9 cellular contexts compared by ENCODE assay signal in the genomic region with DNA sequence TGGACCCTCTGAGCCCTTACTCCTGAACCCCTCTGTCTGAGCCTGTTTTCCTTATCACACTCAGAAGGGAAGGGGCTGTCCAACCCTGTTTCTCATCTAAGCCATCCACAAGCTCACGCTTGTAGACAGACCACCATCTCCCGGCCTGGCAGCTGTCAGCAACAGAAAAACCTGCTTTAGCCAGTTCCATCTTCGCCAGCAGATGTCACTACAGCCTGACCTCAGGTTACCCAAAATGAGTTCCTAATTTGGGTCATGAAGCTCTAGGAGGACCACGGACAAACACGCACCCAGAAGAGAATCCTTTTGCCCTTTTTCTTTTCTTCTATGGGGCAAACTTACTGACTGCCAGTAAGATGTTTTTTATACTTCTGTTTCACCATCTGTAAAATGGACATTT.
DNase-seq lines count a peak whose midpoint lies in the region; ATAC-seq, FAIRE-seq and TF ChIP-seq lines count a peak whose summit lies in the region.
"Had no signal": no experiment of that assay in that cellular context is flagged by ENCODE, and none has a peak within 500 bp of the region (broad histone marks: within the 10 kb centered on the region; RNA-seq: fewer than 3 reads in every experiment).

No MANE protein-coding gene starts in this region.

- TF ChIP-seq CTCF in D721Med (IDR thresholded peaks at IDR 0.05; ENCODE audit: insufficient read depth, missing control alignments) (peak; percentile 9), HFFc6 (IDR thresholded peaks at IDR 0.05) (peak; percentile 50; the same call in 1 of the 2 replicates)

- H3K36me3 Mint-ChIP-seq in HFFc6 (ENCODE audit: low read depth), result no peaks in the 10 kb centered on the region
- no peaks in the 10 kb centered on the region for H3K36me3 Mint-ChIP-seq in activated CD4-positive, alpha-beta memory T cell treated with anti-CD3 and anti-CD28 coated beads for 36 hours

- intact Hi-C loops in activated CD4-positive, alpha-beta memory T cell treated with anti-CD3 and anti-CD28 coated beads for 36 hours (cut with micrococcal nuclease), result no loop called here

- no peak for FAIRE-seq in D721Med (lab: Jason Lieb, UNC)
- FAIRE-seq: endometrium had no signal

- H3K4me3 Mint-ChIP-seq in HFFc6, result no peak overlapping the region
- no peak overlapping the region for H3K4me3 Mint-ChIP-seq in activated CD4-positive, alpha-beta memory T cell treated with anti-CD3 and anti-CD28 coated beads for 36 hours

- DNase-seq in D721Med (ENCODE audit: insufficient read length, low spot score) (no peak), HFFc6 (no peak), kidney tubule cell (ENCODE audit: low spot score) (peak; percentile 13), NCI-H226 (no peak)
- DNase-seq in activated CD4-positive, alpha-beta memory T cell treated with anti-CD3 and anti-CD28 coated beads for 36 hours, result peak; percentile 44

- POLR2A ChIA-PET in activated CD4-positive, alpha-beta memory T cell treated with anti-CD3 and anti-CD28 coated beads for 36 hours (lab: Charles Lee), result no interaction called here

- CTCF ChIA-PET in activated CD4-positive, alpha-beta memory T cell treated with anti-CD3 and anti-CD28 coated beads for 36 hours (lab: Charles Lee), result interaction anchor here (0.7 kb wide), 1 partner anchor 164 kb away, joined by 3 read pairs; no protein-coding TSS in a partner anchor

- ATAC-seq in HG03521 (IDR thresholded peaks at IDR 0.05; ENCODE audit: unreplicated experiment), result no peak
- ATAC-seq in HG03095 (IDR thresholded peaks at IDR 0.05; ENCODE audit: unreplicated experiment), result no peak
- no peak for ATAC-seq in GM18907 (IDR thresholded peaks at IDR 0.05; ENCODE audit: unreplicated experiment)

- no peak overlapping the region for H3K27ac Mint-ChIP-seq in HFFc6
- H3K27ac Mint-ChIP-seq in activated CD4-positive, alpha-beta memory T cell treated with anti-CD3 and anti-CD28 coated beads for 36 hours, result no peak overlapping the region

- H3K4me1 Mint-ChIP-seq in HFFc6 (ENCODE audit: low read depth), result peaks cover 5% of the 10 kb centered on the region; the same call in 1 of the 2 replicates
- H3K4me1 Mint-ChIP-seq in activated CD4-positive, alpha-beta memory T cell treated with anti-CD3 and anti-CD28 coated beads for 36 hours (ENCODE audit: low read depth), result peaks cover 2% of the 10 kb centered on the region

- H3K27me3 Mint-ChIP-seq in HFFc6 (ENCODE audit: insufficient read depth), result peaks cover 10% of the 10 kb centered on the region
- peaks cover 3% of the 10 kb centered on the region for H3K27me3 Mint-ChIP-seq in activated CD4-positive, alpha-beta memory T cell treated with anti-CD3 and anti-CD28 coated beads for 36 hours

- no peaks in the 10 kb centered on the region for H3K9me3 Mint-ChIP-seq in HFFc6
- H3K9me3 Mint-ChIP-seq in activated CD4-positive, alpha-beta memory T cell treated with anti-CD3 and anti-CD28 coated beads for 36 hours, result no peaks in the 10 kb centered on the region

Comparison
In these comparisons a context has a peak if more than half of its experiments do, and no peak if none do; other contexts are left out.
1. DNase-seq: peak in activated CD4-positive, alpha-beta memory T cell treated with anti-CD3 and anti-CD28 coated beads for 36 hours (single experiment) and kidney tubule cell (single experiment); none in D721Med (single experiment), HFFc6 (single experiment) and NCI-H226 (single experiment).